7 cellular contexts compared by ENCODE assay signal in the genomic region with DNA sequence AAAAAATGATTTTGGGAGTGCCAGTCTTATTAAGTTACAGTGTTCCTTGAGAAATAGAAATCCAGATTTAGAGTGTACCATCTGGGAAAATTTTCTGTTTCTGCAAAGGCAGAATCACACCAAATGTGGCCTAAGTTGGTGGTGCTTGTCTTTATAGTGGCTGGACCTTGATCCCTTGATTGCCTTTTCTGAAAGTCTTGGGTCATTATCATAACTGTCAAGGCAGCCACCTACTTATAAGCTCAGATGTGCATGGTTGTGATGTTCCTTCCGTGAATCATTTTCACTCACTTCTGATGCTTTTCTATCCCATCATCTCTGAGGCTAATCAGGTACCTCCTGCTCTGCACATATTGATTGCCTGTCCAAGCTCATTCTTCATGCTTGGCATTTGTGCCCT.
"Had no signal": no experiment of that assay in that cellular context is flagged by ENCODE, and none has a peak within 500 bp of the region (broad histone marks: within the 10 kb centered on the region; RNA-seq: fewer than 3 reads in every experiment).

No MANE protein-coding gene starts in this region.

- ATAC-seq: GM23338 had no signal

- DNase-seq: H9, HCEC 1CT, KBM-7 had no signal

- H3K27ac ChIP-seq: HL-60 had no signal

- H3K4me3 ChIP-seq: GM23338 had no signal

- H2AFZ ChIP-seq: GM23338 had no signal

- H3K4me2 ChIP-seq: GM23338 had no signal

- FAIRE-seq: H1, H54 had no signal
